24 cellular contexts compared by ENCODE assay signal in the genomic region with DNA sequence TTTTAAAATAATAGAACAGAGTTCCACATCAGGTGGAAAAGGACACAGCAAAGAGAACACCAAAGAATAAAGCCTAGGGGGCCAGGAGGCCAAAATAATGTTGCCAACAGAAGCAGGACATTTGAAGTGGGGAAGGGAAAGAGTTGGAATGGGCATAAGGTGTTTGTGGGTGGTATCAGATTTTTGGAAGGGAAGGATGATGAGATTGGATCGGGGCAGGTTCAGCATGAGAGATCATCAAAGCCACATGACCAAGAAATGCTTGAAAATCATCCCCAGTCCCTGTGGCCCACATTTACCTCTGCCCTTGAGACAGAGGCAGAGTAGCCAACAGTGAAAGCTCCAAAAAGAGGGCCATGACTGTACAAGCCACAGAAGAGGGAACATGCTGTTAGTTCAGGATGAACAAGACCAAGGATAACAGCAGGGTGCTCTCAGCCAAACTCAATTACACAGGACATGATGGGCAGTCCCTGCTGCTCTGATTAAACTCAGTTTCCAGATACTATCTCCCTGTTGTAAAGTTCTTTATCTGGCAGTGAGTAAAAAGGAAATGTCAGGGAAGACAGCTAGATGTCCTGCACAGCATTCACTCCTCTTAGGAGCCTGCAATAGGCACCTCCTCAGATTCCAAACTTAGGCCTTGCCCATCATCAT. TPM values are rescaled to one million over a fixed set of nuclear protein-coding genes. Genes with fewer than 3 reads are reported as not detected.
DNase-seq lines count a peak whose midpoint lies in the region; ATAC-seq, FAIRE-seq and TF ChIP-seq lines count a peak whose summit lies in the region.
"Had no signal": no experiment of that assay in that cellular context is flagged by ENCODE, and none has a peak within 500 bp of the region (broad histone marks: within the 10 kb centered on the region; RNA-seq: fewer than 3 reads in every experiment).

No MANE protein-coding gene starts in this region.

- 97 to 100% methylated on average over 1 of the region's 1 CpG for WGBS in pancreas, 2 donors

- DNase-seq in T-helper 2 cell treated with Interferon-gamma antibody and Interleukin-4, amounts not matched to agents 5 μg/mL and 100 μg/mL, for 36 hours (ENCODE audit: low spot score) = no peak
- DNase-seq in T-helper 2 cell (no peak), nephron progenitor cell (no peak), pancreas (no peak), OCI-M2 (lab: John Stamatoyannopoulos, UW; ENCODE audit: unreplicated experiment) (no peak), ecto neural progenitor cell (ENCODE audit: low spot score) (no peak)
- DNase-seq: activated CD8-positive, alpha-beta memory T cell treated with anti-CD3 and anti-CD28 coated beads for 24 hours; activated gamma-delta T cell treated with Interleukin-2 at 50 U/mL for 16 hours; brain microvascular endothelial cell; C1 segment of cervical spinal cord; cortex of kidney; kidney glomerular epithelial cell; NCI-H1105; NCI-H2107; NCI-H69; PC-3 had no signal

- H3K36me3 ChIP-seq in Loucy (ENCODE audit: insufficient read depth, low read length) = peaks cover 15% of the 10 kb centered on the region
- no peaks in the 10 kb centered on the region for H3K36me3 ChIP-seq in pancreas
- H3K36me3 ChIP-seq: brain microvascular endothelial cell, tibial nerve had no signal

- no peak overlapping the region for H2AFZ ChIP-seq in Loucy (ENCODE audit: low read length)

- H3F3A ChIP-seq in Loucy (ENCODE audit: low read depth) = 0 out of 2 replicates have a peak, but pooled peaks cover 2% of the 10 kb centered on the region

- no peak for ATAC-seq in pancreas
- ATAC-seq: PC-3 had no signal

- no peaks in the 10 kb centered on the region for H3K9me2 ChIP-seq in Loucy (replicated peaks; ENCODE audit: low read depth, low read length)

- FAIRE-seq in pancreas (lab: Jason Lieb, UNC) = no peak
- FAIRE-seq: A204.1, TTC549 had no signal

- H4K20me1 ChIP-seq in Loucy (ENCODE audit: insufficient read depth, low read length, poor library complexity, severe bottlenecking) = no peaks in the 10 kb centered on the region

- H3K4me3 ChIP-seq in Loucy (ENCODE audit: low read length, poor library complexity, severe bottlenecking) (no peak overlapping the region), pancreas (no peak overlapping the region)
- H3K4me3 ChIP-seq: tibial nerve had no signal

- peak overlapping the region; percentile 68 for H3K27ac Mint-ChIP-seq in T-helper 2 cell treated with Interferon-gamma antibody and Interleukin-4, amounts not matched to agents 5 μg/mL and 100 μg/mL, for 36 hours
- H3K27ac Mint-ChIP-seq in activated naive CD8-positive, alpha-beta T cell = peak overlapping the region; percentile 72
- H3K27ac Mint-ChIP-seq in nephron progenitor cell = peak overlapping the region; percentile 47

- no peaks in the 10 kb centered on the region for H3K27me3 Mint-ChIP-seq in T-helper 2 cell treated with Interferon-gamma antibody and Interleukin-4, amounts not matched to agents 5 μg/mL and 100 μg/mL, for 36 hours (ENCODE audit: low read depth)
- H3K27me3 Mint-ChIP-seq in activated naive CD8-positive, alpha-beta T cell = no peaks in the 10 kb centered on the region
- H3K27me3 Mint-ChIP-seq in nephron progenitor cell (ENCODE audit: low read depth, poor library complexity) = peaks cover 5% of the 10 kb centered on the region
- H3K27me3 Mint-ChIP-seq: memory B cell had no signal

- peaks cover 83% of the 10 kb centered on the region for H3K79me2 ChIP-seq in Loucy (ENCODE audit: insufficient read depth, low read length)

- H3K36me3 Mint-ChIP-seq in T-helper 2 cell treated with Interferon-gamma antibody and Interleukin-4, amounts not matched to agents 5 μg/mL and 100 μg/mL, for 36 hours (ENCODE audit: low read depth) = peaks cover 37% of the 10 kb centered on the region
- H3K36me3 Mint-ChIP-seq in activated naive CD8-positive, alpha-beta T cell = peaks cover 12% of the 10 kb centered on the region
- peaks cover 5% of the 10 kb centered on the region for H3K36me3 Mint-ChIP-seq in nephron progenitor cell (ENCODE audit: low read depth)
- H3K36me3 Mint-ChIP-seq: memory B cell had no signal

- H3K9me3 Mint-ChIP-seq in T-helper 2 cell treated with Interferon-gamma antibody and Interleukin-4, amounts not matched to agents 5 μg/mL and 100 μg/mL, for 36 hours = no peaks in the 10 kb centered on the region
- no peaks in the 10 kb centered on the region for H3K9me3 Mint-ChIP-seq in activated naive CD8-positive, alpha-beta T cell (ENCODE audit: low read depth)
- H3K9me3 Mint-ChIP-seq in nephron progenitor cell = peaks cover 9% of the 10 kb centered on the region
- H3K9me3 Mint-ChIP-seq: memory B cell had no signal

- H3K4me2 ChIP-seq in Loucy (ENCODE audit: low read depth, low read length, poor library complexity, severe bottlenecking) = no peak overlapping the region

- peaks cover 52% of the 10 kb centered on the region for H3K4me1 Mint-ChIP-seq in T-helper 2 cell treated with Interferon-gamma antibody and Interleukin-4, amounts not matched to agents 5 μg/mL and 100 μg/mL, for 36 hours (ENCODE audit: low read depth)
- H3K4me1 Mint-ChIP-seq in activated naive CD8-positive, alpha-beta T cell (ENCODE audit: low read depth) = peaks cover 61% of the 10 kb centered on the region
- peaks cover 42% of the 10 kb centered on the region for H3K4me1 Mint-ChIP-seq in nephron progenitor cell

- no peak for TF ChIP-seq CTCF in Loucy (conservative IDR thresholded peaks at IDR 0.05; ENCODE audit: low read length)
- TF ChIP-seq CTCF in nephron progenitor cell (IDR thresholded peaks at IDR 0.05) = no peak
- TF ChIP-seq CTCF in pancreas (IDR thresholded peaks at IDR 0.05) = no peak

- peak overlapping the region; percentile 18 for H3K9ac ChIP-seq in Loucy (ENCODE audit: low read depth, low read length, poor library complexity, severe bottlenecking)

- H3K27ac ChIP-seq in pancreas = no peak overlapping the region
- H3K27ac ChIP-seq: brain microvascular endothelial cell, foreskin keratinocyte, tibial nerve had no signal

- H3K4me1 ChIP-seq in Loucy (ENCODE audit: insufficient read depth, low read length, poor library complexity, severe bottlenecking) (peaks cover 44% of the 10 kb centered on the region), pancreas (no peaks in the 10 kb centered on the region)

- peak overlapping the region; percentile 7 for H3K4me3 Mint-ChIP-seq in T-helper 2 cell treated with Interferon-gamma antibody and Interleukin-4, amounts not matched to agents 5 μg/mL and 100 μg/mL, for 36 hours
- peak overlapping the region; percentile 0 for H3K4me3 Mint-ChIP-seq in activated naive CD8-positive, alpha-beta T cell
- no peak overlapping the region for H3K4me3 Mint-ChIP-seq in nephron progenitor cell
- H3K4me3 Mint-ChIP-seq: memory B cell, neural crest cell had no signal

- no peaks in the 10 kb centered on the region for H3K9me3 ChIP-seq in Loucy (ENCODE audit: insufficient read depth, low read depth, low read length)
- H3K9me3 ChIP-seq in pancreas = no peaks in the 10 kb centered on the region
- H3K9me3 ChIP-seq: tibial nerve had no signal

- intact Hi-C loops in pancreas (cut with DNase I) = no loop called here

- no peaks in the 10 kb centered on the region for H3K27me3 ChIP-seq in Loucy (ENCODE audit: insufficient read depth, low read length, poor library complexity, severe bottlenecking)
- H3K27me3 ChIP-seq in pancreas = no peaks in the 10 kb centered on the region
- H3K27me3 ChIP-seq: brain microvascular endothelial cell, foreskin keratinocyte, tibial nerve had no signal

RNA-seq across cellular contexts. Expression of gene RAB27A, which starts 32.5 kb away (rescaled TPM):
- total RNA-seq in pancreas = 10 to 100 TPM; 12.6 to 26.5 (median 17.2) TPM
- polyA plus RNA-seq in pancreas = 1 to 10 TPM; 6.4 to 8.2 TPM
